ENCODE assay signal across 12 cellular contexts in the genomic region with DNA sequence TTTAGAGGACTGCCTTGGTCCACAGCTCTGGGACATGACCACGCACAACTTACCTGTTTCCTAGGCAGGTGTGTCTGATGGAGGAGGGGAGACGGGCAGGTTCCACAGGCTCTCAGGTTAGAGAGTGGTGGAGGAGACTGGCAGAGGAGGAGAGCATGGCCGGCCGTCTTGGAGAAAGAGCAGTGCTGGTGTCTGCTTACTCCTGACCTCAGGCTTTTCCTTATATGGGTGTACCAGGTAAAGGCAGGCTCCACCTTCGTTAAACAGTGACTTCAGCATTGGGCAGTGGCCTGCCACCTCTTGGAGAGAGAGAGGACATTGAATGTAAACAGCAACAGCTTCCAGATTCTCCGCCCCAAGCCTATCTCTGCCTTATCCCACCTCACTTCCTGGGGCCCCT. TPM values are rescaled to one million over a fixed set of nuclear protein-coding genes. Genes with fewer than 3 reads are reported as not detected.
DNase-seq lines count a peak whose midpoint lies in the region; ATAC-seq and TF ChIP-seq lines count a peak whose summit lies in the region.
"Had no signal": no experiment of that assay in that cellular context is flagged by ENCODE, and none has a peak within 500 bp of the region (broad histone marks: within the 10 kb centered on the region; RNA-seq: fewer than 3 reads in every experiment).

A gene with protein sequence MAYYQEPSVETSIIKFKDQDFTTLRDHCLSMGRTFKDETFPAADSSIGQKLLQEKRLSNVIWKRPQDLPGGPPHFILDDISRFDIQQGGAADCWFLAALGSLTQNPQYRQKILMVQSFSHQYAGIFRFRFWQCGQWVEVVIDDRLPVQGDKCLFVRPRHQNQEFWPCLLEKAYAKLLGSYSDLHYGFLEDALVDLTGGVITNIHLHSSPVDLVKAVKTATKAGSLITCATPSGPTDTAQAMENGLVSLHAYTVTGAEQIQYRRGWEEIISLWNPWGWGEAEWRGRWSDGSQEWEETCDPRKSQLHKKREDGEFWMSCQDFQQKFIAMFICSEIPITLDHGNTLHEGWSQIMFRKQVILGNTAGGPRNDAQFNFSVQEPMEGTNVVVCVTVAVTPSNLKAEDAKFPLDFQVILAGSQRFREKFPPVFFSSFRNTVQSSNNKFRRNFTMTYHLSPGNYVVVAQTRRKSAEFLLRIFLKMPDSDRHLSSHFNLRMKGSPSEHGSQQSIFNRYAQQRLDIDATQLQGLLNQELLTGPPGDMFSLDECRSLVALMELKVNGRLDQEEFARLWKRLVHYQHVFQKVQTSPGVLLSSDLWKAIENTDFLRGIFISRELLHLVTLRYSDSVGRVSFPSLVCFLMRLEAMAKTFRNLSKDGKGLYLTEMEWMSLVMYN (minus strand): TSS at position 198 of the 400 bp plus-strand sequence. CDS start 20,121 bp downstream, outside the sequence.

- TF ChIP-seq CTCF in PC-3 (conservative IDR thresholded peaks at IDR 0.05; ENCODE audit: low read depth, low read length) = peak; percentile 29; the same call in 1 of the 2 replicates

- CTCF ChIA-PET in PC-3 (lab: Charles Lee) = no interaction called here

- H3K36me3 ChIP-seq in HUES48 (ENCODE audit: control insufficient read depth, insufficient read depth, low read length) (no peaks in the 10 kb centered on the region), PC-3 (ENCODE audit: low read depth, low read length) (no peaks in the 10 kb centered on the region), iPS DF 6.9 (ENCODE audit: control insufficient read depth, insufficient read depth, low read length) (no peaks in the 10 kb centered on the region), Karpas-422 (ENCODE audit: insufficient read depth, low read length) (no peaks in the 10 kb centered on the region)

- no CpG with 5 or more reads among the region's 6 CpGs for WGBS in iPS DF 6.9 (ENCODE audit: insufficient coverage, insufficient read length)

- DNase-seq in PC-3 (peak; percentile 77), iPS DF 6.9 (ENCODE audit: low read depth, low spot score) (peak; percentile 16), renal cortical epithelial cell (ENCODE audit: low read depth) (peak; percentile 64), Karpas-422 (no peak), EL (no peak)
- DNase-seq: activated T-cell treated with anti-CD3 and anti-CD28 coated beads, Interleukin-2, amount 50 U/mL, for 1 hour; aorta had no signal

- POLR2A ChIA-PET in PC-3 (lab: Charles Lee; ENCODE audit: unreplicated experiment) = no interaction called here

- ATAC-seq in PC-3 (peak; percentile 58), HG03280 (IDR thresholded peaks at IDR 0.05; ENCODE audit: unreplicated experiment) (no peak), HG02623 (IDR thresholded peaks at IDR 0.05; ENCODE audit: unreplicated experiment) (no peak)
- ATAC-seq: stimulated activated effector memory CD8-positive, alpha-beta T cell treated with anti-CD3 and anti-CD28 coated beads, Interleukin-12 subunit alpha, Interleukin-12 subunit beta, amount 100 ng/mL, for 72 hours had no signal

- peak within 1 kb of the TSS; percentile 81 for H2AFZ ChIP-seq in PC-3 (ENCODE audit: low read length)
- no peak within 1 kb of the TSS for H2AFZ ChIP-seq in Karpas-422 (ENCODE audit: low read length)

- no peaks in the 10 kb centered on the region for H4K20me1 ChIP-seq in PC-3 (ENCODE audit: low read length)
- no peaks in the 10 kb centered on the region for H4K20me1 ChIP-seq in Karpas-422 (ENCODE audit: insufficient read depth, low read depth, low read length)

- H3K9me3 ChIP-seq in HUES48 (ENCODE audit: control insufficient read depth, insufficient read depth, low read length) (no peaks in the 10 kb centered on the region), PC-3 (ENCODE audit: low read length) (no peaks in the 10 kb centered on the region), iPS DF 6.9 (ENCODE audit: control insufficient read depth, insufficient read depth, low read length) (no peaks in the 10 kb centered on the region), Karpas-422 (ENCODE audit: low read length) (no peaks in the 10 kb centered on the region)

- H3K4me2 ChIP-seq in PC-3 (ENCODE audit: low read length) = peak within 1 kb of the TSS; percentile 52
- H3K4me2 ChIP-seq in Karpas-422 (ENCODE audit: low read depth, low read length, poor library complexity, severe bottlenecking) = no peak within 1 kb of the TSS

- H3K9ac ChIP-seq in HUES48 (ENCODE audit: low read depth, low read length) (peak within 1 kb of the TSS; percentile 36; the same call in 1 of the 2 replicates), PC-3 (ENCODE audit: low read length) (no peak within 1 kb of the TSS), Karpas-422 (ENCODE audit: low read length) (no peak within 1 kb of the TSS)

- H3K9me2 ChIP-seq in PC-3 (replicated peaks; ENCODE audit: low read length) (no peaks in the 10 kb centered on the region), Karpas-422 (replicated peaks; ENCODE audit: insufficient read depth, low read length) (no peaks in the 10 kb centered on the region)

- H3K27ac ChIP-seq in HUES48 (ENCODE audit: low read depth, low read length) (peak within 1 kb of the TSS; percentile 70), PC-3 (ENCODE audit: low read length) (no peak within 1 kb of the TSS), iPS DF 6.9 (ENCODE audit: low read length) (no peak within 1 kb of the TSS), Karpas-422 (ENCODE audit: low read length) (no peak within 1 kb of the TSS)

- H3K4me1 ChIP-seq in HUES48 (ENCODE audit: control insufficient read depth, insufficient read depth, low read length) (peaks cover 10% of the 10 kb centered on the region; the same call in 1 of the 2 replicates), PC-3 (ENCODE audit: insufficient read depth, low read length) (peaks cover 4% of the 10 kb centered on the region; the same call in 1 of the 2 replicates), iPS DF 6.9 (ENCODE audit: control insufficient read depth, insufficient read depth, low read length) (no peaks in the 10 kb centered on the region; the same call in 1 of the 2 replicates), Karpas-422 (ENCODE audit: low read length) (no peaks in the 10 kb centered on the region)

- no peaks in the 10 kb centered on the region for H3K79me2 ChIP-seq in PC-3 (ENCODE audit: low read length)
- H3K79me2 ChIP-seq in Karpas-422 (ENCODE audit: low read length) = no peaks in the 10 kb centered on the region

- H3K27me3 ChIP-seq in HUES48 (ENCODE audit: control insufficient read depth, insufficient read depth, low read length) (no peaks in the 10 kb centered on the region), PC-3 (ENCODE audit: low read length) (peaks cover 24% of the 10 kb centered on the region), iPS DF 6.9 (ENCODE audit: control insufficient read depth, insufficient read depth, low read length) (no peaks in the 10 kb centered on the region), Karpas-422 (ENCODE audit: low read length) (no peaks in the 10 kb centered on the region)

- no peaks in the 10 kb centered on the region for H3F3A ChIP-seq in PC-3 (ENCODE audit: low read length, unreplicated experiment)

- H3K4me3 ChIP-seq in HUES48 (ENCODE audit: low read depth, low read length) (peak within 1 kb of the TSS; percentile 28; the same call in 1 of the 2 replicates), PC-3 (ENCODE audit: low read length) (no peak within 1 kb of the TSS), iPS DF 6.9 (ENCODE audit: low read length) (no peak within 1 kb of the TSS), Karpas-422 (ENCODE audit: low read length) (no peak within 1 kb of the TSS)

- no TSS peak for BruUV-seq in PC-3 (replicated peaks; lab: Mats Ljungman, UMichigan)

- intact Hi-C loops in PC-3 (cut with micrococcal nuclease) = no loop called here

RNA-seq across cellular contexts. Expression of the gene that starts here (rescaled TPM):
- total RNA-seq in PC-3 (2014; rRNA removed) (0.44 and 1.9 TPM in 2 replicates), renal cortical epithelial cell (0.17 and 1.8 TPM in 2 replicates)
- not detected in 2 replicates for total RNA-seq in Karpas-422 (2014; rRNA removed; shearing (Covaris generic); ENCODE audit: low replicate concordance)
- total RNA-seq: aorta, neural crest cell had no signal

Comparison
In these comparisons a context has a peak if more than half of its experiments do, and no peak if none do; other contexts are left out.
1. DNase-seq: peak in PC-3 (single experiment), iPS DF 6.9 (single experiment) and renal cortical epithelial cell (single experiment); none in Karpas-422 (single experiment) and EL (single experiment).